Comparison of ENCODE assay signal across 16 cellular contexts in genomic region chr11:2801711-2802388, GRCh38.
DNase-seq lines count a peak whose midpoint lies in the region; ATAC-seq and TF ChIP-seq lines count a peak whose summit lies in the region.
"Had no signal": no experiment of that assay in that cellular context is flagged by ENCODE, and none has a peak within 500 bp of the region (broad histone marks: within the 10 kb centered on the region; RNA-seq: fewer than 3 reads in every experiment).

No MANE protein-coding gene starts in this region.

- peaks cover 9% of the 10 kb centered on the region; the same call in 1 of the 2 replicates for H3K9me3 Mint-ChIP-seq in HFFc6
- H3K9me3 Mint-ChIP-seq: activated T-helper 2 cell treated with anti-CD3 and anti-CD28 coated beads, Interferon-gamma antibody, Interleukin-2, Interleukin-4, amounts not matched to agents 10 μg/mL and 5 μg/mL and 100 μg/mL, durations not matched to agents 14 hours and 24 hours and 36 hours; CD8-positive, alpha-beta T cell; stimulated activated naive CD8-positive, alpha-beta T cell treated with anti-CD3 and anti-CD28 coated beads, Interleukin-15, amount 100 ng/mL, for 72 hours had no signal

- no peaks in the 10 kb centered on the region for H3K36me3 Mint-ChIP-seq in HFFc6 (ENCODE audit: low read depth)

- H3K27me3 ChIP-seq in sigmoid colon = no peaks in the 10 kb centered on the region

- H3K9me3 ChIP-seq in sigmoid colon = no peaks in the 10 kb centered on the region

- no peak overlapping the region for H3K27ac Mint-ChIP-seq in HFFc6
- H3K27ac Mint-ChIP-seq: activated T-helper 2 cell treated with anti-CD3 and anti-CD28 coated beads, Interferon-gamma antibody, Interleukin-2, Interleukin-4, amounts not matched to agents 10 μg/mL and 5 μg/mL and 100 μg/mL, durations not matched to agents 14 hours and 24 hours and 36 hours; CD8-positive, alpha-beta T cell; stimulated activated naive CD8-positive, alpha-beta T cell treated with anti-CD3 and anti-CD28 coated beads, Interleukin-15, amount 100 ng/mL, for 72 hours had no signal

- TF ChIP-seq CTCF in sigmoid colon (IDR thresholded peaks at IDR 0.05) (no peak), omental fat pad (IDR thresholded peaks at IDR 0.05) (no peak), HFFc6 (IDR thresholded peaks at IDR 0.05) (no peak)

- H3K4me1 ChIP-seq in sigmoid colon = peaks cover 0 to 17% (median 13%) of the 10 kb centered on the region in 4 donors

- 95% methylated on average over 22 of the region's 22 CpGs for WGBS in sigmoid colon, 2 donors

- H3K36me3 ChIP-seq in sigmoid colon = no peaks in the 10 kb centered on the region

- no peak overlapping the region for H3K27ac ChIP-seq in sigmoid colon

- ATAC-seq in omental fat pad (ENCODE audit: low FRiP score) = no peak
- ATAC-seq: CD8-positive, alpha-beta T cell; stimulated activated naive CD8-positive, alpha-beta T cell treated with anti-CD3 and anti-CD28 coated beads, Interleukin-15, amount 100 ng/mL, for 72 hours had no signal

- peak; percentile 1 for DNase-seq in activated CD4-positive, alpha-beta T cell treated with anti-CD3 and anti-CD28 coated beads for 48 hours
- DNase-seq in activated CD4-positive, alpha-beta T cell treated with anti-CD3 and anti-CD28 coated beads, Interleukin-2, amount 50 U/mL, for 1 hour = no peak
- peak; percentile 12 for DNase-seq in activated CD8-positive, alpha-beta memory T cell treated with anti-CD3 and anti-CD28 coated beads, Interleukin-2, amount 50 U/mL, for 4 hours
- DNase-seq in islet precursor cell (peak; percentile 48), sigmoid colon (peak; percentile 60), omental fat pad (ENCODE audit: low spot score) (no peak), HFFc6 (no peak), COLO668 (lab: John Stamatoyannopoulos, UW; ENCODE audit: unreplicated experiment) (no peak)
- DNase-seq: activated CD4-positive, alpha-beta T cell treated with anti-CD3 and anti-CD28 coated beads for 1 hour; HCEC 1CT; RPMI8226; small intestine had no signal

- H3K4me3 ChIP-seq in sigmoid colon = no peak overlapping the region

- intact Hi-C loops in sigmoid colon (cut with DNase I) = no loop called here

- peaks cover 54% of the 10 kb centered on the region for H3K27me3 Mint-ChIP-seq in HFFc6 (ENCODE audit: insufficient read depth)
- H3K27me3 Mint-ChIP-seq: stimulated activated naive CD8-positive, alpha-beta T cell treated with anti-CD3 and anti-CD28 coated beads, Interleukin-15, amount 100 ng/mL, for 72 hours had no signal

- TF ChIP-seq POLR2A in sigmoid colon (IDR thresholded peaks at IDR 0.05) = no peak

- no peak overlapping the region for H3K4me3 Mint-ChIP-seq in HFFc6
- H3K4me3 Mint-ChIP-seq: CD8-positive, alpha-beta T cell; neural crest cell; stimulated activated naive CD8-positive, alpha-beta T cell treated with anti-CD3 and anti-CD28 coated beads, Interleukin-15, amount 100 ng/mL, for 72 hours had no signal

- H3K4me1 Mint-ChIP-seq in HFFc6 (ENCODE audit: low read depth) = no peaks in the 10 kb centered on the region
- H3K4me1 Mint-ChIP-seq: stimulated activated naive CD8-positive, alpha-beta T cell treated with anti-CD3 and anti-CD28 coated beads, Interleukin-15, amount 100 ng/mL, for 72 hours had no signal

- TF ChIP-seq EP300 in sigmoid colon (IDR thresholded peaks at IDR 0.05) = no peak

Comparison
In these comparisons a context has a peak if more than half of its experiments do, and no peak if none do; other contexts are left out.
1. DNase-seq: peak in activated CD4-positive, alpha-beta T cell treated with anti-CD3 and anti-CD28 coated beads for 48 hours (single experiment), activated CD8-positive, alpha-beta memory T cell treated with anti-CD3 and anti-CD28 coated beads, Interleukin-2, amount 50 U/mL, for 4 hours (single experiment), islet precursor cell (single experiment) and sigmoid colon (single experiment); none in activated CD4-positive, alpha-beta T cell treated with anti-CD3 and anti-CD28 coated beads, Interleukin-2, amount 50 U/mL, for 1 hour (single experiment), omental fat pad (single experiment), HFFc6 (single experiment) and COLO668 (single experiment).